In the genomic region with DNA sequence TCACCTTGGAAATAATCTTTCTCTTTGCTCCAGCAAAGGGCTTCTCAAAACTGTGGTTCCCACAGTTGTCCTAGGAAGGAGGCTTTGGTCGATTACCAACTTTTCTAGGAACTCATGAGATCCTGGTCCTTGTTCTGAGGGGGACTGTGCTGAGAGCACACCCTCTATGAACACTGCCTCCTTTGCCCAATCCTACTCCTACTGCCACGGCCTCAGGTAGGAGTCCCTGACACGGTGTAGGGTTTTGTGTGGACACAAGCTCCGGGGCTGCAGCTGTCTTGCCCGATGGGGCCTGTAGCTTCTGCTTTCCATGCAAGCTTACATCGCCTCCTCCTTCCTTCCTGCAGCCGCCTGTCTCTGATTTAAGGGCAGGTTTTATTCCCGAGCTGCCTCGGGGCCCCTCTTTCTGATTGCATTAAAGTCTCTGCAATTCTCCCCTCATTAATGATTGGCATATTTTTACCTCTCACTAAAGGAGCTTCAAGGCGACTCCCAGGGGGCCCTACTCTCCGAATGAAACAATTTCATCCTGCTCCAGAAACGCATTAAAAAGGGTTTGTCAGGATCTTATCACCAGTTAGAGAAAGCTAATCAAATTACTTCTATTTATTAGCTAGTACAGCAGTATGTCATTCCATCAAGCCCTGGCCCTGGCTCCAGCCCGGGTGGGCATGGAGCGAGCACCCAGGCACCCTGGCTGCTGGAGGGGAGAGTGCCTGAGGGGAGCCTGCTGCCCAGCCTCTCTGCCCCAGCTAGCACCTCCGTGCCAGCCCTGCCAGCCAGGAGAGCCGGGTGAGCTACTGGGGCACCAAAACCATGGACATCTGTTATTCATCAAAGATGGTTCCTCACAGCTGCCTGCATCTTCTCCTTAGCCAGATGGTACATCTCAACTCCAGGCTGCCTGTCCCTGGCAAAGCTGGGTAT, we compare ENCODE assay signal across 1 cellular context.
TF ChIP-seq lines count a peak whose summit lies in the region.

No MANE protein-coding gene starts in this region.

TF ChIP-seq in H1, 55 proteins besides CTCF, POLR2A, EP300 and RAD21 (continued from another document):
- no peak for TF ChIP-seq CHD7 (IDR thresholded peaks at IDR 0.05; ENCODE audit: insufficient replicate concordance, low read length)
- no peak for TF ChIP-seq ZNF274 (IDR thresholded peaks at IDR 0.05; ENCODE audit: borderline replicate concordance, extremely low read depth, low read length)
- no peak for TF ChIP-seq PHF8 (conservative IDR thresholded peaks at IDR 0.05; ENCODE audit: low read depth, low read length)
- TF ChIP-seq, protein P1, sequence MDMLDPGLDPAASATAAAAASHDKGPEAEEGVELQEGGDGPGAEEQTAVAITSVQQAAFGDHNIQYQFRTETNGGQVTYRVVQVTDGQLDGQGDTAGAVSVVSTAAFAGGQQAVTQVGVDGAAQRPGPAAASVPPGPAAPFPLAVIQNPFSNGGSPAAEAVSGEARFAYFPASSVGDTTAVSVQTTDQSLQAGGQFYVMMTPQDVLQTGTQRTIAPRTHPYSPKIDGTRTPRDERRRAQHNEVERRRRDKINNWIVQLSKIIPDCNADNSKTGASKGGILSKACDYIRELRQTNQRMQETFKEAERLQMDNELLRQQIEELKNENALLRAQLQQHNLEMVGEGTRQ (IDR thresholded peaks at IDR 0.05; ENCODE audit: low read length), result no peak
- TF ChIP-seq CTBP2 (IDR thresholded peaks at IDR 0.05; ENCODE audit: borderline replicate concordance, insufficient read depth, insufficient read length, low read length), result no peak
- no peak for TF ChIP-seq JUND (IDR thresholded peaks at IDR 0.05; ENCODE audit: low read length)
- TF ChIP-seq GTF2F1 (IDR thresholded peaks at IDR 0.05; ENCODE audit: borderline replicate concordance, low read depth, low read length), result no peak
- no peak for TF ChIP-seq TBP (IDR thresholded peaks at IDR 0.05; ENCODE audit: low read depth, low read length)
TF ChIP-seq in H1: peak in this region for 0.
